ENCODE assay signal across 10 cellular contexts in genomic region chr3:14592836-14593235, GRCh38.
"Had no signal": no experiment of that assay in that cellular context is flagged by ENCODE, and none has a peak within 500 bp of the region (broad histone marks: within the 10 kb centered on the region; RNA-seq: fewer than 3 reads in every experiment).

No MANE protein-coding gene starts in this region.

- ATAC-seq: GM23338, HCT116 had no signal

- H3K4me3 Mint-ChIP-seq: GM23338, H9, HFFc6 had no signal

- H3K4me3 ChIP-seq: GM23248, GM23338, HAP-1 had no signal

- H3K4me1 ChIP-seq: HAP-1 had no signal

- FAIRE-seq: H54 had no signal

- H3K27ac ChIP-seq: GM23248 had no signal

- H3K27ac Mint-ChIP-seq: HFFc6 had no signal

- H3K9me3 ChIP-seq: HAP-1 had no signal

- H2AFZ ChIP-seq: GM23248, GM23338 had no signal

- DNase-seq: GM23248, GOT3, H7, H9, HCEC 1CT, HFFc6 had no signal

- H3K36me3 ChIP-seq: HAP-1 had no signal

- H3K9ac ChIP-seq: GM23248 had no signal

- H3K4me2 ChIP-seq: GM23338 had no signal

- H3K9me3 Mint-ChIP-seq: GM23338, H9, HFFc6 had no signal
